27 cellular contexts compared by ENCODE assay signal in genomic region chr7:40202851-40203250, GRCh38.
"Had no signal": no experiment of that assay in that cellular context is flagged by ENCODE, and none has a peak within 500 bp of the region (broad histone marks: within the 10 kb centered on the region; RNA-seq: fewer than 3 reads in every experiment).

No MANE protein-coding gene starts in this region.

- H3K27ac Mint-ChIP-seq: activated CD4-positive, alpha-beta memory T cell treated with anti-CD3 and anti-CD28 coated beads, Interleukin-2, amount 10 ng/mL, durations not matched to agents 7 days and 5 days; activated CD4-positive, alpha-beta T cell treated with anti-CD3 and anti-CD28 coated beads for 36 hours; activated naive CD4-positive, alpha-beta T cell treated with anti-CD3 and anti-CD28 coated beads, Interleukin-2, amount 10 ng/mL, durations not matched to agents 7 days and 5 days; activated naive CD8-positive, alpha-beta T cell treated with anti-CD3 and anti-CD28 coated beads for 36 hours; activated T-cell treated with anti-CD3 and anti-CD28 coated beads, Interleukin-2, amount 50 U/mL, for 72 hours; activated T-helper 2 cell treated with anti-CD3 and anti-CD28 coated beads, Interferon-gamma antibody, Interleukin-2, Interleukin-4, amounts not matched to agents 10 μg/mL and 5 μg/mL and 100 μg/mL, durations not matched to agents 14 hours and 24 hours and 36 hours had no signal

- H3K9ac ChIP-seq: KMS-11, SK-N-SH had no signal

- H3K4me3 ChIP-seq: body of pancreas, MG63, Peyer's patch, SJCRH30 had no signal

- FAIRE-seq: bronchial epithelial cell had no signal

- H3K9me3 ChIP-seq: body of pancreas, MG63, Peyer's patch, SJCRH30, SK-N-SH had no signal

- DNase-seq: activated CD4-positive, alpha-beta memory T cell treated with anti-CD3 and anti-CD28 coated beads, Interleukin-2, amount 10 ng/mL, durations not matched to agents 7 days and 5 days; activated CD4-positive, alpha-beta T cell treated with anti-CD3 and anti-CD28 coated beads for 36 hours; activated CD4-positive, alpha-beta T cell treated with anti-CD3 and anti-CD28 coated beads, Interleukin-2, amount 50 U/mL, for 1 hour; activated gamma-delta T cell treated with Interleukin-2 at 50 U/mL for 16 hours; activated naive CD4-positive, alpha-beta T cell treated with anti-CD3 and anti-CD28 coated beads, Interleukin-2, amount 10 ng/mL, durations not matched to agents 7 days and 5 days; activated naive CD8-positive, alpha-beta T cell treated with anti-CD3 and anti-CD28 coated beads for 36 hours; activated T-cell treated with anti-CD3 and anti-CD28 coated beads for 4 hours; activated T-cell treated with anti-CD3 and anti-CD28 coated beads, Interleukin-2, amount 50 U/mL, for 72 hours; body of pancreas; central memory CD4-positive, alpha-beta T cell; MG63; NCI-H1105; NCI-H1436; NCI-H1694 treated with DMSO at 0.1 percent for 48 hours; NCI-H2081; NCI-H446; NCI-H524; Peyer's patch; Right ventricle myocardium superior; SJCRH30; SK-N-SH; T-helper 1 cell; WERI-Rb-1 had no signal

- H3K4me3 Mint-ChIP-seq: activated CD4-positive, alpha-beta memory T cell treated with anti-CD3 and anti-CD28 coated beads, Interleukin-2, amount 10 ng/mL, durations not matched to agents 7 days and 5 days; activated CD4-positive, alpha-beta T cell treated with anti-CD3 and anti-CD28 coated beads for 36 hours; activated naive CD4-positive, alpha-beta T cell treated with anti-CD3 and anti-CD28 coated beads, Interleukin-2, amount 10 ng/mL, durations not matched to agents 7 days and 5 days; activated naive CD8-positive, alpha-beta T cell treated with anti-CD3 and anti-CD28 coated beads for 36 hours; activated T-cell treated with anti-CD3 and anti-CD28 coated beads, Interleukin-2, amount 50 U/mL, for 72 hours had no signal

- H3K4me2 ChIP-seq: KMS-11, SK-N-SH had no signal

- H3K36me3 Mint-ChIP-seq: activated naive CD4-positive, alpha-beta T cell treated with anti-CD3 and anti-CD28 coated beads, Interleukin-2, amount 10 ng/mL, durations not matched to agents 7 days and 5 days; activated naive CD8-positive, alpha-beta T cell treated with anti-CD3 and anti-CD28 coated beads for 36 hours had no signal

- H3K4me1 Mint-ChIP-seq: activated CD4-positive, alpha-beta memory T cell treated with anti-CD3 and anti-CD28 coated beads, Interleukin-2, amount 10 ng/mL, durations not matched to agents 7 days and 5 days; activated CD4-positive, alpha-beta T cell treated with anti-CD3 and anti-CD28 coated beads for 36 hours; activated naive CD4-positive, alpha-beta T cell treated with anti-CD3 and anti-CD28 coated beads, Interleukin-2, amount 10 ng/mL, durations not matched to agents 7 days and 5 days; activated naive CD8-positive, alpha-beta T cell treated with anti-CD3 and anti-CD28 coated beads for 36 hours had no signal

- H3K27me3 Mint-ChIP-seq: activated CD4-positive, alpha-beta T cell treated with anti-CD3 and anti-CD28 coated beads for 36 hours; activated naive CD4-positive, alpha-beta T cell treated with anti-CD3 and anti-CD28 coated beads, Interleukin-2, amount 10 ng/mL, durations not matched to agents 7 days and 5 days; activated naive CD8-positive, alpha-beta T cell treated with anti-CD3 and anti-CD28 coated beads for 36 hours had no signal

- H3K36me3 ChIP-seq: MG63, Peyer's patch, SJCRH30, WERI-Rb-1 had no signal

- H3K27ac ChIP-seq: body of pancreas, KMS-11, Peyer's patch, RWPE1, SJCRH30, WERI-Rb-1 had no signal

- H3K4me1 ChIP-seq: body of pancreas, Peyer's patch, SJCRH30 had no signal

- H3K27me3 ChIP-seq: body of pancreas, MG63, Peyer's patch, SJCRH30 had no signal

- H3K9me3 Mint-ChIP-seq: activated CD4-positive, alpha-beta memory T cell treated with anti-CD3 and anti-CD28 coated beads, Interleukin-2, amount 10 ng/mL, durations not matched to agents 7 days and 5 days; activated naive CD4-positive, alpha-beta T cell treated with anti-CD3 and anti-CD28 coated beads, Interleukin-2, amount 10 ng/mL, durations not matched to agents 7 days and 5 days; activated naive CD8-positive, alpha-beta T cell treated with anti-CD3 and anti-CD28 coated beads for 36 hours; activated T-cell treated with anti-CD3 and anti-CD28 coated beads, Interleukin-2, amount 50 U/mL, for 72 hours; activated T-helper 2 cell treated with anti-CD3 and anti-CD28 coated beads, Interferon-gamma antibody, Interleukin-2, Interleukin-4, amounts not matched to agents 10 μg/mL and 5 μg/mL and 100 μg/mL, durations not matched to agents 14 hours and 24 hours and 36 hours had no signal
